8 cellular contexts compared by ENCODE assay signal in the genomic region with DNA sequence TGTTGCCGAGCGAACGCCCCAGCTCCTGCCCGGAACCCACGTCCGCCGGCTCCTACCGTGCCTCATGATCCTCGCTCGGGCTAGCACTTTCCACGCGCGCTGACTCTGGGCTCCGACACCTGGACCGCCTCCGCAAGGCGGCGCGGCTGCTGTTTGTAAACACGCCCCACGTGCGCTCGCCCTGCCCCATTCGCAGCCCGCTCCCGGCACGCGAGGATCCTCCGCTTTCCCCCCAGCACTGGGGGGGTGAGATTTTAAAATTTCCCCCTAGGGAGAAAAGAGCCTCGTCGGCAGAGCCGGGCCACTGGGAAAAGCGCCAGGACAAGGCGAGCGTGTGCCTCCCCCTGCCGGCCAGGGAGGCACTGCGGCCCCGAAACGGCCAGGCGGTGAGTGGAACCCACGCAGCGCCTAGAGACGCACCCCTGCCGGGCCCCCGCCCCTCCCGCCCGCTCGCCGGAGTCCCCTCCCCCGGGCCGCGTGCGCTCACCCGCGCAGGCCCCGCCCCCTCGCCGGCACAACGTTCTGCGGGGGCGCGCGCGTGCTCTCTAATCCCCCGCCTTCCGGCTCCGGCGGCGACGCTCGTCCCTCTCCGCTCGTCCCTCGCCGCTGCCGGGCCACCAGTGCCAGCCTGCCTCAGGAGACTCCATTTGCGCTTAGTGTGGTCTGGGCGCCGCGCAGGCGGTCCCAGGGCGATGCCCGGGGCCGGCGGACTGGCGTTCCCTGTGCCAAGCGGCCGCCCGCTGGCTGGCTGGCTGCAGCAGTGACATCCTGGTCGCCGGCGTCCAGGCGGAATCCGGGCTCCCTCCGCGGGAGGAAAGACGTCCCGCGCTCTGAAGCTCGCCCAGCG. TPM values are rescaled to one million over a fixed set of nuclear protein-coding genes. Genes with fewer than 3 reads are reported as not detected.
DNase-seq lines count a peak whose midpoint lies in the region; ATAC-seq, FAIRE-seq and TF ChIP-seq lines count a peak whose summit lies in the region.

A gene (plus strand): TSS at position 548 of the 847 bp plus-strand sequence. CDS start 1,442 bp downstream, outside the sequence.

- peaks cover 7% of the 10 kb centered on the region for H3K4me1 ChIP-seq in mucosa of descending colon (ENCODE audit: low read depth)

- DNase-seq in D721Med (ENCODE audit: insufficient read length, low spot score) (peak; percentile 89), HUDEP-2 (lab: John Stamatoyannopoulos, UW; ENCODE audit: unreplicated experiment in 76 of 76) (peak; percentile 4 to 91 (median 77)), NOMO-1 treated with DMSO at 0.1 percent for 48 hours (lab: John Stamatoyannopoulos, UW; ENCODE audit: unreplicated experiment) (peak; percentile 88), epidermal melanocyte (ENCODE audit: insufficient read length, low spot score) (peak; percentile 91), mucosa of descending colon (peak; percentile 92 to 93 (median 93))
- DNase-seq in activated CD8-positive, alpha-beta memory T cell treated with anti-CD3 and anti-CD28 coated beads, Interleukin-2, amount 50 U/mL, for 48 hours: peak; percentile 91
- peak; percentile 83 for DNase-seq in stimulated activated CD8-positive, alpha-beta memory T cell treated with anti-CD3 and anti-CD28 coated beads, Interleukin-4, amount 100 ng/mL, for 24 hours (ENCODE audit: low read depth)

- no peaks in the 10 kb centered on the region for H3K36me3 ChIP-seq in mucosa of descending colon (ENCODE audit: low read depth)

- H3K9me3 ChIP-seq in mucosa of descending colon: no peaks in the 10 kb centered on the region

- FAIRE-seq in D721Med (lab: Jason Lieb, UNC): no peak

- ATAC-seq in GM21390 (IDR thresholded peaks at IDR 0.05; ENCODE audit: unreplicated experiment): peak; percentile 90
- peak; percentile 98 for ATAC-seq in mucosa of descending colon

- peak within 1 kb of the TSS; percentile 50 for H3K4me3 ChIP-seq in mucosa of descending colon

- intact Hi-C loops in mucosa of descending colon (cut with DNase I, micrococcal nuclease): no loop called here

- TF ChIP-seq CTCF in D721Med (IDR thresholded peaks at IDR 0.05; ENCODE audit: insufficient read depth, missing control alignments): peak; percentile 56
- TF ChIP-seq CTCF in mucosa of descending colon (IDR thresholded peaks at IDR 0.05): peak; percentile 81

RNA-seq across cellular contexts. Expression of the gene that starts here (rescaled TPM):
- total RNA-seq in mucosa of descending colon: 1 to 10 TPM; 2.6 to 5.3 (median 4.8) TPM

Comparison
In these comparisons a context has a peak if more than half of its experiments do, and no peak if none do; other contexts are left out.
1. Peak in every context shown above with its lines: DNase-seq, ATAC-seq and H3K4me3 ChIP-seq.